ENCODE assay signal across 10 cellular contexts in the genomic region with DNA sequence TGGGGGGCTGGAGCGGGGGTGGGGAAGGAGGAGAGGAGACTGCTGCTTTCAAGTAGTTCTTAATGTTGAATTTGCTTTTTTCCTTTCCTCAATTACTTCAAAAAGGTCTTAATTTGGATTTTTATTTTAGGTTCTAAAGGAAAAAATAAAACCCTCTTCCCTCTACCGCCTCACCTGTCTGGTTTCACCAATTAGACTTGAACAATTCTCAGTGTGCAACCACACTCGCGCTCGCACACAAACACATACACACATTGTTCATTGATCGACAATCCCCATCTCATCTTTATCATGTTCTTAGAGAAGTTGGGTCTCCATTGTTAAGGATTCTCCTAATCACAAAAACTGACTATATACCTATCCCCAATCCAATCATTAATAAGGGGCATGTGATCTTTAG.
DNase-seq lines count a peak whose midpoint lies in the region; ATAC-seq and TF ChIP-seq lines count a peak whose summit lies in the region.
"Had no signal": no experiment of that assay in that cellular context is flagged by ENCODE, and none has a peak within 500 bp of the region (broad histone marks: within the 10 kb centered on the region; RNA-seq: fewer than 3 reads in every experiment).

No MANE protein-coding gene starts in this region.

- intact Hi-C loops in right lobe of liver (cut with DNase I) (no loop called here), MCF 10A (cut with micrococcal nuclease) (no loop called here), uterus (cut with DNase I; ENCODE audit: low total_unique reads) (no loop called here)

- no peaks in the 10 kb centered on the region for H3K9me3 Mint-ChIP-seq in MCF 10A (ENCODE audit: unreplicated experiment)

- H3K36me3 ChIP-seq in liver (ENCODE audit: control insufficient read depth in 4 of 4, insufficient read depth in 3 of 4, low read depth in 1 of 4, low read length in 3 of 4) = no peaks in the 10 kb centered on the region
- no peaks in the 10 kb centered on the region for H3K36me3 ChIP-seq in right lobe of liver
- H3K36me3 ChIP-seq in muscle layer of colon (ENCODE audit: insufficient read depth, low read length) = no peaks in the 10 kb centered on the region
- H3K36me3 ChIP-seq in uterus = no peaks in the 10 kb centered on the region
- no peaks in the 10 kb centered on the region for H3K36me3 ChIP-seq in HAP-1 (replicated peaks)

- peak overlapping the region in 1 of 3 donors; percentile 35 for H3K4me3 ChIP-seq in liver (ENCODE audit: low read depth in 1 of 3, low read length in 3 of 3)
- peak overlapping the region in 1 of 3 donors; percentile 52 for H3K4me3 ChIP-seq in right lobe of liver
- peak overlapping the region; percentile 52 to 62 for H3K4me3 ChIP-seq in muscle layer of colon (ENCODE audit: low read depth in 1 of 2, low read length in 2 of 2)
- H3K4me3 ChIP-seq in uterus = peak overlapping the region in 1 of 2 donors; percentile 49
- no peak overlapping the region for H3K4me3 ChIP-seq in HAP-1

- H3K4me1 ChIP-seq in liver (ENCODE audit: control insufficient read depth in 4 of 4, insufficient read depth in 4 of 4, low read length in 3 of 4) (peaks cover 0 to 25% (median 13%) of the 10 kb centered on the region in 4 donors), right lobe of liver (peaks cover 0 to 10% (median 2%) of the 10 kb centered on the region in 4 donors), muscle layer of colon (ENCODE audit: insufficient read depth, low read length) (peaks cover 6% of the 10 kb centered on the region), uterus (no peaks in the 10 kb centered on the region), HAP-1 (peaks cover 10% of the 10 kb centered on the region)

- TF ChIP-seq POLR2A in right lobe of liver (IDR thresholded peaks at IDR 0.05) = no peak
- TF ChIP-seq POLR2A in uterus (IDR thresholded peaks at IDR 0.05) = no peak

- CTCF ChIA-PET in MCF 10A (lab: Yijun Ruan, JAX) = interaction anchor here (0.9 kb wide), 1 partner anchor 9 kb away, joined by 9 read pairs; no protein-coding TSS in a partner anchor

- TF ChIP-seq RAD21 in liver (IDR thresholded peaks at IDR 0.05) = no peak

- DNase-seq in right lobe of liver = no peak
- DNase-seq in MCF 10A (ENCODE audit: unreplicated experiment) = no peak
- no peak for DNase-seq in uterus
- DNase-seq in NCI-H226 = no peak
- DNase-seq in HAP-1 (ENCODE audit: low spot score in 2 of 2) = no peak
- DNase-seq: amniotic stem cell had no signal

- no TSS peak for BruUV-seq in MCF 10A (replicated peaks; lab: Mats Ljungman, UMichigan)

- H3K27ac ChIP-seq in liver (ENCODE audit: low read depth in 1 of 2, low read length in 2 of 2) (peak overlapping the region; percentile 60 to 62), right lobe of liver (peak overlapping the region in 1 of 3 donors; percentile 65), muscle layer of colon (ENCODE audit: low read depth, low read length) (peak overlapping the region; percentile 78), uterus (peak overlapping the region; percentile 88)

- peaks cover 7% of the 10 kb centered on the region for H3K36me3 Mint-ChIP-seq in MCF 10A (ENCODE audit: insufficient read depth, unreplicated experiment)

- H3K9ac ChIP-seq in liver (ENCODE audit: low read depth in 1 of 2, low read length in 2 of 2) = no peak overlapping the region
- peak overlapping the region; percentile 18 for H3K9ac ChIP-seq in muscle layer of colon (ENCODE audit: low read length)

- TF ChIP-seq CTCF in liver (IDR thresholded peaks at IDR 0.05; ENCODE audit: low read depth, low read length, missing input control) (no peak), right lobe of liver (IDR thresholded peaks at IDR 0.05) (no peak), MCF 10A (IDR thresholded peaks at IDR 0.05; ENCODE audit: unreplicated experiment) (no peak), uterus (IDR thresholded peaks at IDR 0.05) (no peak)

- peaks cover 27% of the 10 kb centered on the region for H3K4me1 Mint-ChIP-seq in MCF 10A (ENCODE audit: insufficient read depth, unreplicated experiment)

- no peaks in the 10 kb centered on the region for H3K9me3 ChIP-seq in liver (ENCODE audit: control insufficient read depth in 4 of 4, low read length in 3 of 4)
- H3K9me3 ChIP-seq in right lobe of liver = no peaks in the 10 kb centered on the region
- no peaks in the 10 kb centered on the region for H3K9me3 ChIP-seq in muscle layer of colon (ENCODE audit: low read length)
- no peaks in the 10 kb centered on the region for H3K9me3 ChIP-seq in uterus
- no peaks in the 10 kb centered on the region; the same call in 1 of the 2 replicates for H3K9me3 ChIP-seq in HAP-1

- 78% methylated on average over 6 of the region's 6 CpGs for WGBS in liver
- 76% methylated on average over 6 of the region's 6 CpGs for WGBS in right lobe of liver (ENCODE audit: insufficient coverage, low coverage, low lambda C conversion rate, missing lambda C conversion rate)

- H3K27me3 Mint-ChIP-seq in MCF 10A (ENCODE audit: insufficient read depth, unreplicated experiment) = no peaks in the 10 kb centered on the region

- no peak overlapping the region for H3K27ac Mint-ChIP-seq in MCF 10A (ENCODE audit: low read depth, unreplicated experiment)

- H3K4me3 Mint-ChIP-seq in MCF 10A (ENCODE audit: unreplicated experiment) = peak overlapping the region; percentile 79

- ATAC-seq in right lobe of liver (no peak), HG03097 (IDR thresholded peaks at IDR 0.05; ENCODE audit: low FRiP score, unreplicated experiment) (no peak)
- ATAC-seq: HepG2 had no signal

- POLR2A ChIA-PET in MCF 10A (lab: Yijun Ruan, JAX) = interaction anchor here (0.7 to 19.0 kb wide), 14 partner anchors 11 to 1626 kb away, joined by 3 to 1160 read pairs (median 8); a partner anchor contains a TSS

- in situ Hi-C loops in HAP-1 (cut with MboI; ENCODE audit: low sequenced_read_pairs) = no loop called here

- no peaks in the 10 kb centered on the region for H3K27me3 ChIP-seq in liver (ENCODE audit: control insufficient read depth in 4 of 4, insufficient read depth in 4 of 4, low read length in 3 of 4)
- H3K27me3 ChIP-seq in right lobe of liver = no peaks in the 10 kb centered on the region
- peaks cover 0 to 7% of the 10 kb centered on the region in 2 donors for H3K27me3 ChIP-seq in muscle layer of colon (ENCODE audit: control insufficient read depth in 1 of 2, insufficient read depth in 2 of 2, low read length in 2 of 2)
- no peaks in the 10 kb centered on the region for H3K27me3 ChIP-seq in uterus
- H3K27me3 ChIP-seq in HAP-1 (ENCODE audit: low read depth) = no peaks in the 10 kb centered on the region

TF ChIP-seq in liver, 16 proteins besides CTCF, POLR2A, EP300 and RAD21 (continues in another document):
- no peak for TF ChIP-seq HNF4G (IDR thresholded peaks at IDR 0.05)
- TF ChIP-seq, protein P1, sequence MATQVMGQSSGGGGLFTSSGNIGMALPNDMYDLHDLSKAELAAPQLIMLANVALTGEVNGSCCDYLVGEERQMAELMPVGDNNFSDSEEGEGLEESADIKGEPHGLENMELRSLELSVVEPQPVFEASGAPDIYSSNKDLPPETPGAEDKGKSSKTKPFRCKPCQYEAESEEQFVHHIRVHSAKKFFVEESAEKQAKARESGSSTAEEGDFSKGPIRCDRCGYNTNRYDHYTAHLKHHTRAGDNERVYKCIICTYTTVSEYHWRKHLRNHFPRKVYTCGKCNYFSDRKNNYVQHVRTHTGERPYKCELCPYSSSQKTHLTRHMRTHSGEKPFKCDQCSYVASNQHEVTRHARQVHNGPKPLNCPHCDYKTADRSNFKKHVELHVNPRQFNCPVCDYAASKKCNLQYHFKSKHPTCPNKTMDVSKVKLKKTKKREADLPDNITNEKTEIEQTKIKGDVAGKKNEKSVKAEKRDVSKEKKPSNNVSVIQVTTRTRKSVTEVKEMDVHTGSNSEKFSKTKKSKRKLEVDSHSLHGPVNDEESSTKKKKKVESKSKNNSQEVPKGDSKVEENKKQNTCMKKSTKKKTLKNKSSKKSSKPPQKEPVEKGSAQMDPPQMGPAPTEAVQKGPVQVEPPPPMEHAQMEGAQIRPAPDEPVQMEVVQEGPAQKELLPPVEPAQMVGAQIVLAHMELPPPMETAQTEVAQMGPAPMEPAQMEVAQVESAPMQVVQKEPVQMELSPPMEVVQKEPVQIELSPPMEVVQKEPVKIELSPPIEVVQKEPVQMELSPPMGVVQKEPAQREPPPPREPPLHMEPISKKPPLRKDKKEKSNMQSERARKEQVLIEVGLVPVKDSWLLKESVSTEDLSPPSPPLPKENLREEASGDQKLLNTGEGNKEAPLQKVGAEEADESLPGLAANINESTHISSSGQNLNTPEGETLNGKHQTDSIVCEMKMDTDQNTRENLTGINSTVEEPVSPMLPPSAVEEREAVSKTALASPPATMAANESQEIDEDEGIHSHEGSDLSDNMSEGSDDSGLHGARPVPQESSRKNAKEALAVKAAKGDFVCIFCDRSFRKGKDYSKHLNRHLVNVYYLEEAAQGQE (IDR thresholded peaks at IDR 0.05) = no peak
- no peak for TF ChIP-seq GABPA (IDR thresholded peaks at IDR 0.05 in 1 of 2, conservative IDR thresholded peaks at IDR 0.05 in 1 of 2)
- TF ChIP-seq JUND (IDR thresholded peaks at IDR 0.05) = no peak
- TF ChIP-seq, protein P2, sequence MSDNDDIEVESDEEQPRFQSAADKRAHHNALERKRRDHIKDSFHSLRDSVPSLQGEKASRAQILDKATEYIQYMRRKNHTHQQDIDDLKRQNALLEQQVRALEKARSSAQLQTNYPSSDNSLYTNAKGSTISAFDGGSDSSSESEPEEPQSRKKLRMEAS (IDR thresholded peaks at IDR 0.05) = no peak
- TF ChIP-seq NR2F2 (IDR thresholded peaks at IDR 0.05) = no peak
- TF ChIP-seq EGR1 (IDR thresholded peaks at IDR 0.05; ENCODE audit: low read depth in 2 of 2) = no peak
- no peak for TF ChIP-seq YY1 (IDR thresholded peaks at IDR 0.05)
- TF ChIP-seq SP1 (IDR thresholded peaks at IDR 0.05) = no peak
- TF ChIP-seq, protein P3, sequence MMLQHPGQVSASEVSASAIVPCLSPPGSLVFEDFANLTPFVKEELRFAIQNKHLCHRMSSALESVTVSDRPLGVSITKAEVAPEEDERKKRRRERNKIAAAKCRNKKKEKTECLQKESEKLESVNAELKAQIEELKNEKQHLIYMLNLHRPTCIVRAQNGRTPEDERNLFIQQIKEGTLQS (IDR thresholded peaks at IDR 0.05) = no peak
- TF ChIP-seq TAF1 (conservative IDR thresholded peaks at IDR 0.05) = no peak
- TF ChIP-seq RXRA (IDR thresholded peaks at IDR 0.05) = no peak
- TF ChIP-seq FOXA2 (IDR thresholded peaks at IDR 0.05) = no peak
- no peak for TF ChIP-seq HNF4A (conservative IDR thresholded peaks at IDR 0.05)
